In the genomic region with DNA sequence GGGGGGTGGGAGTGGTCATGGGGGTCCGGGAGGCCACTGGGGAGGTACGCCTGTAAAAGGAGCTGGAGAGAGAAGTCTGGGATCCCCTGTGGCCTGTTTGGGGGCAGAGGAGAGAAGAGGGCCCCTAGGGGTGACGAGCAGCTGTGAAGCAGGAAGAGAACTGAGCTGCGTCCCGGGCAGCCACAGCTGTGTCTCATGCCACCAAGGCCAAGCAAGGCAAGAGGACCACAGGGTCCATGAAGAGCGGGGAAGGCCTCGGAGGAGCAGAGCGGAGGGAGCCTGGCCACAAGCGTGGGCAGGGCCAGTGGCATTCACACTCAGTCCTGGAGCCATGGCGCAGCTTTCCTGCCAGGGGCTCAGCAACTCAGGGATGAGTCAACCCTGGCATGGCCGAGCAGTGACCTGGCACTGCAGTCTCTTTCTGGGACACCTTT, we compare ENCODE assay signal across 14 cellular contexts. TPM values are rescaled to one million over a fixed set of nuclear protein-coding genes. Genes with fewer than 3 reads are reported as not detected.
DNase-seq lines count a peak whose midpoint lies in the region; ATAC-seq and TF ChIP-seq lines count a peak whose summit lies in the region.
"Had no signal": no experiment of that assay in that cellular context is flagged by ENCODE, and none has a peak within 500 bp of the region (broad histone marks: within the 10 kb centered on the region; RNA-seq: fewer than 3 reads in every experiment).

No MANE protein-coding gene starts in this region.

- no peaks in the 10 kb centered on the region for H3K9me3 ChIP-seq in left ventricle myocardium inferior (replicated peaks)
- H3K9me3 ChIP-seq in PC-9 (ENCODE audit: insufficient read depth, low read depth): no peaks in the 10 kb centered on the region

- H3K9me2 ChIP-seq in PC-9 (ENCODE audit: insufficient read depth): no peaks in the 10 kb centered on the region

- H3K4me3 ChIP-seq in left ventricle myocardium inferior: no peak overlapping the region
- H3K4me3 ChIP-seq in PC-9: no peak overlapping the region

- H3K4me1 ChIP-seq in left ventricle myocardium inferior: peaks cover 23% of the 10 kb centered on the region
- H3K4me1 ChIP-seq in PC-9 (replicated peaks; ENCODE audit: insufficient read depth): peaks cover 30% of the 10 kb centered on the region

- H3K27ac ChIP-seq in left ventricle myocardium inferior (replicated peaks) (no peak overlapping the region), PC-9 (no peak overlapping the region)

- TF ChIP-seq CTCF in left ventricle myocardium inferior (IDR thresholded peaks at IDR 0.05; ENCODE audit: borderline replicate concordance): no peak
- TF ChIP-seq CTCF in PC-9 (conservative IDR thresholded peaks at IDR 0.05): no peak

- peaks cover 94% of the 10 kb centered on the region for H3K27me3 ChIP-seq in left ventricle myocardium inferior (ENCODE audit: low read depth)
- no peaks in the 10 kb centered on the region for H3K27me3 ChIP-seq in PC-9 (ENCODE audit: insufficient read depth, low read depth)

- POLR2A ChIA-PET in PC-9 (lab: Charles Lee; ENCODE audit: unreplicated experiment): no interaction called here

- CTCF ChIA-PET in PC-9 (lab: Charles Lee): no interaction called here

- no TSS peak for BruUV-seq in PC-9 (replicated peaks; lab: Mats Ljungman, UMichigan)

- no peaks in the 10 kb centered on the region for H3K36me3 ChIP-seq in left ventricle myocardium inferior
- no peaks in the 10 kb centered on the region for H3K36me3 ChIP-seq in PC-9 (ENCODE audit: low read depth)

- DNase-seq in Right ventricle myocardium inferior (ENCODE audit: missing footprints) (peak; percentile 57), left ventricle myocardium inferior (no peak), PC-9 (peak in 1 of 2 experiments; percentile 65), islet precursor cell (peak; percentile 40), UCSD-AML1 (lab: John Stamatoyannopoulos, UW; ENCODE audit: unreplicated experiment) (no peak), NCI-H146 (lab: John Stamatoyannopoulos, UW) (no peak), NCI-H187 treated with DMSO at 0.1 percent for 48 hours (lab: John Stamatoyannopoulos, UW) (no peak)
- DNase-seq: activated naive CD8-positive, alpha-beta T cell treated with anti-CD3 and anti-CD28 coated beads, Interleukin-2, amount 50 U/mL, for 24 hours; AML-193; DMS 273 treated with DMSO at 0.1 percent for 48 hours; occipital lobe; small intestine had no signal

- H3K4me2 ChIP-seq in PC-9: 0 out of 2 replicates have a peak overlapping the region, but pooled peaks have one; percentile 26

- intact Hi-C loops in Right ventricle myocardium inferior (cut with DNase I): no loop called here
- intact Hi-C loops in left ventricle myocardium inferior (cut with micrococcal nuclease): no loop called here
- intact Hi-C loops in PC-9 (cut with micrococcal nuclease; ENCODE audit: unreplicated experiment): loop anchor here (10.0 kb wide), 1 partner anchor 49 kb away; no protein-coding TSS in a partner anchor

- H3K79me2 ChIP-seq in PC-9 (ENCODE audit: low read depth): no peaks in the 10 kb centered on the region

- H4K20me1 ChIP-seq in PC-9 (ENCODE audit: insufficient read depth): peaks cover 3% of the 10 kb centered on the region; the same call in 1 of the 2 replicates

- ATAC-seq in Right ventricle myocardium inferior: no peak
- no peak for ATAC-seq in GM21619 (IDR thresholded peaks at IDR 0.05; ENCODE audit: unreplicated experiment)
- ATAC-seq: activated naive CD8-positive, alpha-beta T cell treated with anti-CD3 and anti-CD28 coated beads, Interleukin-2, amount 50 U/mL, for 24 hours; WTC11 had no signal

- H2AFZ ChIP-seq in PC-9: no peak overlapping the region

- H3F3A ChIP-seq in PC-9 (ENCODE audit: insufficient read depth, low read depth): peaks cover 20% of the 10 kb centered on the region; the same call in 1 of the 2 replicates

RNA-seq across cellular contexts. Expression of gene NAT8L, which starts 13.6 kb away (rescaled TPM):
- 1.1 TPM for total RNA-seq in Right ventricle myocardium inferior
- total RNA-seq in left ventricle myocardium inferior: 0.52 TPM
- total RNA-seq in PC-9 (2021): 2.1 and 4.1 TPM in 2 replicates

RNA-seq across cellular contexts. Expression of gene NELFA, which starts 36.8 kb away (rescaled TPM):
- total RNA-seq in Right ventricle myocardium inferior (10.8 TPM), left ventricle myocardium inferior (10.2 TPM), PC-9 (2021) (52.4 and 70.1 TPM in 2 replicates)

Comparison
In these comparisons a context has a peak if more than half of its experiments do, and no peak if none do; other contexts are left out.
1. DNase-seq: peak in Right ventricle myocardium inferior (single experiment) and islet precursor cell (single experiment); none in left ventricle myocardium inferior (single experiment), UCSD-AML1 (single experiment), NCI-H146 (single experiment) and NCI-H187 treated with DMSO at 0.1 percent for 48 hours (single experiment).